Comparison of ENCODE assay signal across 10 cellular contexts in the genomic region with DNA sequence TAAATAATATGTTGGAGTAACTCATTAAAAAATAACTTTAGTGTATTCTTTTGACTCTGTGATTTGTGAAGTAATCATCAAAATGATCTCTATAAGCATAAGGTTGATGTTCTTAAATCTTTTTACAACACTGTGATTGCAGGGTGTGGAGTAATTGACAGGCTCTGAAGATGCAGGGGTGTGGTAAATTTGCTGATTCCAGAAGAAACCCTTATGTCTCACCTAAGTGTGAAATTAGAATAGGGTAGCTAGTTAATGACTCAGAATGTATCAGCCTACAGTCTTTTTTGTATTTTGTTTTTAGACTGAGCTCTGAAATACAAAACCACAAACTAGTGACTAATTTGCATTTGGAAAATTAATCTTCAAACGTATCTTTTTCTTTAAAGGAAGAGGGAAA. TPM values are rescaled to one million over a fixed set of nuclear protein-coding genes. Genes with fewer than 3 reads are reported as not detected.
A peak's percentile ranks its signal among the peaks of the same experiment; 100 is the strongest.
DNase-seq lines count a peak whose midpoint lies in the region; ATAC-seq and TF ChIP-seq lines count a peak whose summit lies in the region.
"Had no signal": no experiment of that assay in that cellular context is flagged by ENCODE, and none has a peak within 500 bp of the region (broad histone marks: within the 10 kb centered on the region; RNA-seq: fewer than 3 reads in every experiment).

No MANE protein-coding gene starts in this region.

- peaks cover 73% of the 10 kb centered on the region for H3K4me1 Mint-ChIP-seq in activated naive CD8-positive, alpha-beta T cell treated with anti-CD3 and anti-CD28 coated beads for 36 hours
- H3K4me1 Mint-ChIP-seq in CD14-positive monocyte (peaks cover 29% of the 10 kb centered on the region), neural progenitor cell (peaks cover 17% of the 10 kb centered on the region)

- intact Hi-C loops in CD14-positive monocyte (cut with micrococcal nuclease) = loop anchor here (10.0 kb wide), 2 partner anchors 125 to 195 kb away; a partner anchor contains a TSS

- H3K9ac ChIP-seq in neural progenitor cell = no peak overlapping the region

- H2AFZ ChIP-seq in neural progenitor cell (replicated peaks) = no peak overlapping the region

- no peaks in the 10 kb centered on the region for H3K27me3 Mint-ChIP-seq in activated naive CD8-positive, alpha-beta T cell treated with anti-CD3 and anti-CD28 coated beads for 36 hours
- no peaks in the 10 kb centered on the region for H3K27me3 Mint-ChIP-seq in CD14-positive monocyte (ENCODE audit: low read depth in 3 of 3)
- H3K27me3 Mint-ChIP-seq in neural progenitor cell (ENCODE audit: insufficient read depth, low read depth) = peaks cover 2% of the 10 kb centered on the region

- DNase-seq in stimulated activated CD4-positive, alpha-beta T cell treated with anti-CD3 and anti-CD28 coated beads, Interleukin-2, amount 100 ng/mL, for 4 hours (ENCODE audit: low read depth) = peak; percentile 14
- no peak for DNase-seq in stimulated activated CD4-positive, alpha-beta T cell treated with anti-CD3 and anti-CD28 coated beads, Interleukin-2, amount 100 ng/mL, for 24 hours
- DNase-seq in activated naive CD8-positive, alpha-beta T cell treated with anti-CD3 and anti-CD28 coated beads for 36 hours = no peak
- DNase-seq in CD14-positive monocyte (ENCODE audit: low spot score) = no peak
- DNase-seq in neural progenitor cell (ENCODE audit: low spot score) = no peak
- DNase-seq in stimulated activated naive CD4-positive, alpha-beta T cell treated with Interleukin-2 at 50 U/mL for 16 hours (lab: John Stamatoyannopoulos, UW) = no peak
- DNase-seq: NCI-H526 had no signal

- no peaks in the 10 kb centered on the region for H3F3A ChIP-seq in neural progenitor cell (ENCODE audit: low read depth)

- TF ChIP-seq CTCF in CD14-positive monocyte (IDR thresholded peaks at IDR 0.05) (no peak), neural progenitor cell (IDR thresholded peaks at IDR 0.05) (no peak)

- no peak overlapping the region for H3K4me2 ChIP-seq in neural progenitor cell

- no peak overlapping the region for H3K4me3 ChIP-seq in neural progenitor cell

- peaks cover 38% of the 10 kb centered on the region for H3K36me3 Mint-ChIP-seq in activated naive CD8-positive, alpha-beta T cell treated with anti-CD3 and anti-CD28 coated beads for 36 hours
- H3K36me3 Mint-ChIP-seq in CD14-positive monocyte = peaks cover 15 to 20% of the 10 kb centered on the region in 2 donors
- H3K36me3 Mint-ChIP-seq in neural progenitor cell = peaks cover 37% of the 10 kb centered on the region

- peaks cover 95% of the 10 kb centered on the region for H4K20me1 ChIP-seq in neural progenitor cell (ENCODE audit: low read depth)

- peaks cover 2% of the 10 kb centered on the region for H3K36me3 ChIP-seq in neural progenitor cell

- no peaks in the 10 kb centered on the region for H3K27me3 ChIP-seq in neural progenitor cell

- H3K27ac ChIP-seq in neural progenitor cell = no peak overlapping the region

- peaks cover 16% of the 10 kb centered on the region for H3K4me1 ChIP-seq in neural progenitor cell

- H3K9me3 ChIP-seq in neural progenitor cell (ENCODE audit: low read depth) = no peaks in the 10 kb centered on the region

- ATAC-seq in HG03045 (IDR thresholded peaks at IDR 0.05; ENCODE audit: unreplicated experiment) = peak; percentile 69
- ATAC-seq in HG03139 (IDR thresholded peaks at IDR 0.05; ENCODE audit: unreplicated experiment) = no peak

- H3K27ac Mint-ChIP-seq in activated naive CD8-positive, alpha-beta T cell treated with anti-CD3 and anti-CD28 coated beads for 36 hours = peak overlapping the region; percentile 63
- H3K27ac Mint-ChIP-seq in CD14-positive monocyte = no peak overlapping the region
- no peak overlapping the region for H3K27ac Mint-ChIP-seq in neural progenitor cell

- H3K4me3 Mint-ChIP-seq in activated naive CD8-positive, alpha-beta T cell treated with anti-CD3 and anti-CD28 coated beads for 36 hours = no peak overlapping the region
- H3K4me3 Mint-ChIP-seq in CD14-positive monocyte = no peak overlapping the region
- no peak overlapping the region for H3K4me3 Mint-ChIP-seq in neural progenitor cell
- H3K4me3 Mint-ChIP-seq: neural crest cell had no signal

- H3K79me2 ChIP-seq in neural progenitor cell (ENCODE audit: low read depth) = peaks cover 100% of the 10 kb centered on the region

- no peaks in the 10 kb centered on the region for H3K9me3 Mint-ChIP-seq in activated naive CD8-positive, alpha-beta T cell treated with anti-CD3 and anti-CD28 coated beads for 36 hours
- H3K9me3 Mint-ChIP-seq in CD14-positive monocyte (no peaks in the 10 kb centered on the region), neural progenitor cell (no peaks in the 10 kb centered on the region)
- H3K9me3 Mint-ChIP-seq: neural crest cell had no signal

RNA-seq across cellular contexts. Expression of a gene that starts 5.9 kb away (rescaled TPM):
- total RNA-seq in activated naive CD8-positive, alpha-beta T cell treated with anti-CD3 and anti-CD28 coated beads for 36 hours = 10 to 100 TPM; 45.4 to 46.8 TPM
- 1 to 10 TPM; 3.3 to 5.4 TPM for polyA plus RNA-seq in CD14-positive monocyte
- total RNA-seq in neural progenitor cell (ENCODE audit: low replicate concordance) = 48.2 and 97.2 TPM in 2 replicates

RNA-seq across cellular contexts. Expression of a gene that starts 44.5 kb away (rescaled TPM):
- 10 to 100 TPM; 70.2 to 75.6 TPM for total RNA-seq in activated naive CD8-positive, alpha-beta T cell treated with anti-CD3 and anti-CD28 coated beads for 36 hours
- 10 to 100 TPM; 42.5 to 50.3 TPM for polyA plus RNA-seq in CD14-positive monocyte
- total RNA-seq in neural progenitor cell (ENCODE audit: low replicate concordance) = 149 and 209 TPM in 2 replicates

RNA-seq across cellular contexts. Expression of a gene that starts 45.9 kb away (rescaled TPM):
- total RNA-seq in activated naive CD8-positive, alpha-beta T cell treated with anti-CD3 and anti-CD28 coated beads for 36 hours = 10 to 100 TPM; 11.4 to 13.3 TPM
- 1 to 10 TPM in 1 of 2 donors, under 1 TPM in 1; 0.66 to 1.6 TPM for polyA plus RNA-seq in CD14-positive monocyte
- 18.6 and 29.4 TPM in 2 replicates for total RNA-seq in neural progenitor cell (ENCODE audit: low replicate concordance)
